Comparison of ENCODE assay signal across 8 cellular contexts in genomic region chr12:56333679-56334489, GRCh38. TPM values are rescaled to one million over a fixed set of nuclear protein-coding genes. Genes with fewer than 3 reads are reported as not detected.
A peak's percentile ranks its signal among the peaks of the same experiment; 100 is the strongest.
DNase-seq lines count a peak whose midpoint lies in the region; ATAC-seq and TF ChIP-seq lines count a peak whose summit lies in the region.

Gene PAN2 (minus strand): TSS chr12:56334000. CDS start chr12:56333094, 906 bp downstream.

- peaks cover 30% of the 10 kb centered on the region for H3K4me1 ChIP-seq in CD4-positive, CD25-positive, alpha-beta regulatory T cell (ENCODE audit: control insufficient read depth, insufficient read depth, low read length, poor library complexity, severe bottlenecking)
- H3K4me1 ChIP-seq in liver (ENCODE audit: control insufficient read depth in 4 of 4, insufficient read depth in 4 of 4, low read length in 3 of 4), result peaks cover 2 to 17% (median 11%) of the 10 kb centered on the region in 4 donors

- peak within 1 kb of the TSS; percentile 93 for H3K4me3 ChIP-seq in CD4-positive, CD25-positive, alpha-beta regulatory T cell (ENCODE audit: low read depth, low read length)
- H3K4me3 ChIP-seq in liver (ENCODE audit: low read depth in 1 of 3, low read length in 3 of 3), result peak within 1 kb of the TSS; percentile 51 to 85 (median 81)

- TF ChIP-seq RAD21 in liver (IDR thresholded peaks at IDR 0.05), result peak in 1 of 2 donors; percentile 40

- H3K4me3 Mint-ChIP-seq in CD4-positive, CD25-positive, alpha-beta regulatory T cell, result peak within 1 kb of the TSS; percentile 92 to 98 (median 96)

- H3K36me3 Mint-ChIP-seq in CD4-positive, CD25-positive, alpha-beta regulatory T cell, result peaks cover 11% of the 10 kb centered on the region

- DNase-seq in CD4-positive, CD25-positive, alpha-beta regulatory T cell, result peak; percentile 86 to 98 (median 93)
- DNase-seq in NCI-H774 (lab: John Stamatoyannopoulos, UW) (peak; percentile 98), dermis microvascular lymphatic vessel endothelial cell (ENCODE audit: low read depth in 2 of 2) (peak; percentile 93 to 99)
- DNase-seq in activated CD4-positive, alpha-beta T cell treated with anti-CD3 and anti-CD28 coated beads, Interleukin-2, amount 50 U/mL, for 4 hours, result peak; percentile 88 to 91
- peak; percentile 95 for DNase-seq in stimulated activated CD4-positive, alpha-beta T cell treated with anti-CD3 and anti-CD28 coated beads, Interleukin-4, amount 100 ng/mL, for 24 hours

- under 1% methylated on average over 45 of the region's 45 CpGs for WGBS in liver

- no peaks in the 10 kb centered on the region for H3K9me3 ChIP-seq in CD4-positive, CD25-positive, alpha-beta regulatory T cell (ENCODE audit: control insufficient read depth in 2 of 2, low read length in 2 of 2)
- H3K9me3 ChIP-seq in liver (ENCODE audit: control insufficient read depth in 4 of 4, low read length in 3 of 4), result no peaks in the 10 kb centered on the region

- peak within 1 kb of the TSS; percentile 69 to 89 for H3K9ac ChIP-seq in liver (ENCODE audit: low read depth in 1 of 2, low read length in 2 of 2)

- H3K27ac ChIP-seq in CD4-positive, CD25-positive, alpha-beta regulatory T cell (ENCODE audit: insufficient read depth, low read length, poor library complexity, severe bottlenecking), result peak within 1 kb of the TSS; percentile 100
- H3K27ac ChIP-seq in liver (ENCODE audit: low read depth in 1 of 2, low read length in 2 of 2), result peak within 1 kb of the TSS; percentile 86 to 95

- TF ChIP-seq CTCF in liver (IDR thresholded peaks at IDR 0.05; ENCODE audit: low read depth, low read length, missing input control), result peak; percentile 29

- no peaks in the 10 kb centered on the region for H3K27me3 Mint-ChIP-seq in CD4-positive, CD25-positive, alpha-beta regulatory T cell

- peaks cover 0 to 3% (median 0%) of the 10 kb centered on the region in 7 donors for H3K9me3 Mint-ChIP-seq in CD4-positive, CD25-positive, alpha-beta regulatory T cell

- no peaks in the 10 kb centered on the region for H3K27me3 ChIP-seq in CD4-positive, CD25-positive, alpha-beta regulatory T cell (ENCODE audit: control insufficient read depth, insufficient read depth, low read length)
- no peaks in the 10 kb centered on the region for H3K27me3 ChIP-seq in liver (ENCODE audit: control insufficient read depth in 4 of 4, insufficient read depth in 4 of 4, low read length in 3 of 4)

- peak within 1 kb of the TSS; percentile 99 to 100 (median 100) for H3K27ac Mint-ChIP-seq in CD4-positive, CD25-positive, alpha-beta regulatory T cell

- ATAC-seq in CD4-positive, CD25-positive, alpha-beta regulatory T cell (ENCODE audit: low read depth in 2 of 2), result peak; percentile 84 to 85
- ATAC-seq in GM19397 (IDR thresholded peaks at IDR 0.05; ENCODE audit: unreplicated experiment) (peak; percentile 91), HG03571 (IDR thresholded peaks at IDR 0.05; ENCODE audit: unreplicated experiment) (peak; percentile 96)

- no peaks in the 10 kb centered on the region for H3K36me3 ChIP-seq in CD4-positive, CD25-positive, alpha-beta regulatory T cell (ENCODE audit: control insufficient read depth, insufficient read depth, low read length)
- H3K36me3 ChIP-seq in liver (ENCODE audit: control insufficient read depth in 4 of 4, insufficient read depth in 3 of 4, low read depth in 1 of 4, low read length in 3 of 4), result no peaks in the 10 kb centered on the region

- H3K4me1 Mint-ChIP-seq in CD4-positive, CD25-positive, alpha-beta regulatory T cell, result peaks cover 10 to 51% (median 30%) of the 10 kb centered on the region in 4 donors

TF ChIP-seq in liver, 16 proteins besides CTCF, POLR2A, EP300 and RAD21:
- TF ChIP-seq HNF4G (IDR thresholded peaks at IDR 0.05) (no peak), HNF4A (conservative IDR thresholded peaks at IDR 0.05) (peak in 1 of 2 donors; percentile 43), RXRA (IDR thresholded peaks at IDR 0.05) (peak; percentile 57 to 59), NR2F2 (IDR thresholded peaks at IDR 0.05) (peak; percentile 90), FOXA1 (IDR thresholded peaks at IDR 0.05) (no peak), FOXA2 (IDR thresholded peaks at IDR 0.05) (no peak), ZBTB33 (IDR thresholded peaks at IDR 0.05) (peak; percentile 90), SP1 (IDR thresholded peaks at IDR 0.05) (peak; percentile 93), MAX (IDR thresholded peaks at IDR 0.05) (peak; percentile 84), TAF1 (conservative IDR thresholded peaks at IDR 0.05) (peak; percentile 48), JUND (IDR thresholded peaks at IDR 0.05) (peak in 1 of 2 donors; percentile 24), ATF3 (IDR thresholded peaks at IDR 0.05) (no peak), YY1 (IDR thresholded peaks at IDR 0.05) (peak; percentile 86), EGR1 (IDR thresholded peaks at IDR 0.05; ENCODE audit: low read depth in 2 of 2) (peak in 1 of 2 donors; percentile 29), GABPA (IDR thresholded peaks at IDR 0.05 in 1 of 2, conservative IDR thresholded peaks at IDR 0.05 in 1 of 2) (peak; percentile 28 to 78)
- TF ChIP-seq, protein P1, sequence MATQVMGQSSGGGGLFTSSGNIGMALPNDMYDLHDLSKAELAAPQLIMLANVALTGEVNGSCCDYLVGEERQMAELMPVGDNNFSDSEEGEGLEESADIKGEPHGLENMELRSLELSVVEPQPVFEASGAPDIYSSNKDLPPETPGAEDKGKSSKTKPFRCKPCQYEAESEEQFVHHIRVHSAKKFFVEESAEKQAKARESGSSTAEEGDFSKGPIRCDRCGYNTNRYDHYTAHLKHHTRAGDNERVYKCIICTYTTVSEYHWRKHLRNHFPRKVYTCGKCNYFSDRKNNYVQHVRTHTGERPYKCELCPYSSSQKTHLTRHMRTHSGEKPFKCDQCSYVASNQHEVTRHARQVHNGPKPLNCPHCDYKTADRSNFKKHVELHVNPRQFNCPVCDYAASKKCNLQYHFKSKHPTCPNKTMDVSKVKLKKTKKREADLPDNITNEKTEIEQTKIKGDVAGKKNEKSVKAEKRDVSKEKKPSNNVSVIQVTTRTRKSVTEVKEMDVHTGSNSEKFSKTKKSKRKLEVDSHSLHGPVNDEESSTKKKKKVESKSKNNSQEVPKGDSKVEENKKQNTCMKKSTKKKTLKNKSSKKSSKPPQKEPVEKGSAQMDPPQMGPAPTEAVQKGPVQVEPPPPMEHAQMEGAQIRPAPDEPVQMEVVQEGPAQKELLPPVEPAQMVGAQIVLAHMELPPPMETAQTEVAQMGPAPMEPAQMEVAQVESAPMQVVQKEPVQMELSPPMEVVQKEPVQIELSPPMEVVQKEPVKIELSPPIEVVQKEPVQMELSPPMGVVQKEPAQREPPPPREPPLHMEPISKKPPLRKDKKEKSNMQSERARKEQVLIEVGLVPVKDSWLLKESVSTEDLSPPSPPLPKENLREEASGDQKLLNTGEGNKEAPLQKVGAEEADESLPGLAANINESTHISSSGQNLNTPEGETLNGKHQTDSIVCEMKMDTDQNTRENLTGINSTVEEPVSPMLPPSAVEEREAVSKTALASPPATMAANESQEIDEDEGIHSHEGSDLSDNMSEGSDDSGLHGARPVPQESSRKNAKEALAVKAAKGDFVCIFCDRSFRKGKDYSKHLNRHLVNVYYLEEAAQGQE (IDR thresholded peaks at IDR 0.05), result peak; percentile 75

RNA-seq across cellular contexts. Expression of gene PAN2, which starts in this region (rescaled TPM):
- total RNA-seq in CD4-positive, CD25-positive, alpha-beta regulatory T cell, result 83.5 TPM
- 10 to 100 TPM in 1 of 4 donors, 1 to 10 TPM in 3; 4.5 to 10.6 (median 7.3) TPM for polyA plus RNA-seq in CD4-positive, CD25-positive, alpha-beta regulatory T cell
- total RNA-seq in dermis microvascular lymphatic vessel endothelial cell (6.7 and 9.6 TPM in 2 replicates), liver (10 to 100 TPM; 20.5 to 92.4 TPM)
- polyA plus RNA-seq in liver, result 10 to 100 TPM; 26.9 to 28.5 TPM

Comparison
In these comparisons a context has a peak if more than half of its experiments do, and no peak if none do; other contexts are left out.
1. Peak in every context shown above with its lines: DNase-seq, ATAC-seq, H3K4me3 ChIP-seq and H3K27ac ChIP-seq.